ENCODE assay signal across 8 cellular contexts in the genomic region with DNA sequence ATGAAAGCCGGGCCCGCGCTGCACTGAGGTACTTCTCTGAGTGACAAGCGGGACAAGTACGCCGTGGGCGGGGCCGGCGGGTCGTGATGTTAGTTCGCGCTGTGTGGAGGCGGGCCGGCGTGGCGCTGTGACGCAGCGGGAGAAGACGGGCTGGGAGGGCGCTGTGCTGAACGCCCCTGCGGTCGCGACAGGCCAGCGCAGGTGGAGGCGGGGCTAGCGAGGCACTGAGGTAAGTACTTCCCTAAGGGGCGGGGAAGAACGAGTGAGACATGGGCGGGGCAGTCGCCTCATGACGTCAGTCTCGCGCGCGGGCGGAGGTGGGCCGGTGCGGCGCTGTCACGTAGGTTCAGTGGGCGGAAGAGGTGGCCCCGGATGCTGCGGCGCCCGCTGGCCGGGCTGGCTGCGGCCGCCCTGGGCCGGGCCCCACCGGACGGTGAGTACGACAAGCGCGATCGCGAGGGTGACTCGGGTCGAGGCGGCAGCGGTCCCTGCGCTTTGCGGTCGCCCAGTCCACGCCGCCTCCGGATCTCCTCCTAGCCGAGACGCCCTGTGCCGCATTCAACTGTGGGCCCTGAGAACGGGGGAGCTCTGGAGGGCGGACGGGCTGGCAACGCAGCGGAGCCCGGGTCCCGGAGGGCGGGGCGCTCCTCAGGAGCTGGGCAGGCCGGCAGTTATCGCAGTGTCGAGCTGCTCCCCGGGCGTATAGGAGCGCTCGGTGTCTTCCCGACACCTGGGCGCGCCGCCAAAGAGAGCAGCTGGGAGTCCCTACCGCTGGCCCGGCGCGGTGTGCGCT. TPM values are rescaled to one million over a fixed set of nuclear protein-coding genes. Genes with fewer than 3 reads are reported as not detected.
A peak's percentile ranks its signal among the peaks of the same experiment; 100 is the strongest.
DNase-seq lines count a peak whose midpoint lies in the region; ATAC-seq and TF ChIP-seq lines count a peak whose summit lies in the region.

A gene with protein sequence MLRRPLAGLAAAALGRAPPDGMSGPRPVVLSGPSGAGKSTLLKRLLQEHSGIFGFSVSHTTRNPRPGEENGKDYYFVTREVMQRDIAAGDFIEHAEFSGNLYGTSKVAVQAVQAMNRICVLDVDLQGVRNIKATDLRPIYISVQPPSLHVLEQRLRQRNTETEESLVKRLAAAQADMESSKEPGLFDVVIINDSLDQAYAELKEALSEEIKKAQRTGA (plus strand): TSS at position 349 of the 793 bp plus-strand sequence. CDS start 24 bp downstream, at position 373.

- H3K9me3 ChIP-seq in KOPT-K1 (ENCODE audit: insufficient read depth, low read length, poor library complexity, severe bottlenecking): no peaks in the 10 kb centered on the region
- H3K9me3 ChIP-seq in Peyer's patch: no peaks in the 10 kb centered on the region
- H3K9me3 ChIP-seq in muscle layer of colon (ENCODE audit: low read length): no peaks in the 10 kb centered on the region

- TF ChIP-seq CTCF in Peyer's patch (IDR thresholded peaks at IDR 0.05): peak in 5 of 6 experiments; percentile 23 to 54 (median 49)

- TF ChIP-seq POLR2A in Peyer's patch (IDR thresholded peaks at IDR 0.05): peak; percentile 98 to 99

- peak within 1 kb of the TSS; percentile 84 for H3K9ac ChIP-seq in muscle layer of colon (ENCODE audit: low read length)

- DNase-seq in DMS79 treated with DMSO at 0.1 percent for 48 hours (lab: John Stamatoyannopoulos, UW) (peak; percentile 98), Peyer's patch (peak; percentile 100)
- peak; percentile 99 to 100 for DNase-seq in activated T-cell treated with anti-CD3 and anti-CD28 coated beads, Interleukin-2, amount 50 U/mL, for 48 hours
- peak; percentile 98 for DNase-seq in stimulated activated CD8-positive, alpha-beta memory T cell treated with anti-CD3 and anti-CD28 coated beads, Interleukin-7, amount 100 ng/mL, for 24 hours (ENCODE audit: low read depth)

- H3K4me1 ChIP-seq in Peyer's patch (peaks cover 3 to 39% (median 24%) of the 10 kb centered on the region in 4 donors), muscle layer of colon (ENCODE audit: insufficient read depth, low read length) (peaks cover 28% of the 10 kb centered on the region)

- H3K27me3 ChIP-seq in Peyer's patch: no peaks in the 10 kb centered on the region
- H3K27me3 ChIP-seq in muscle layer of colon (ENCODE audit: control insufficient read depth in 1 of 2, insufficient read depth in 2 of 2, low read length in 2 of 2): no peaks in the 10 kb centered on the region

- ATAC-seq in GM21786 (IDR thresholded peaks at IDR 0.05; ENCODE audit: unreplicated experiment) (peak; percentile 92), esophagus mucosa (peak; percentile 90)

- H3K4me3 ChIP-seq in Peyer's patch (peak within 1 kb of the TSS; percentile 81 to 98 (median 93)), muscle layer of colon (ENCODE audit: low read depth in 1 of 2, low read length in 2 of 2) (peak within 1 kb of the TSS; percentile 61 to 73)

- H3K27ac ChIP-seq in KOPT-K1 (ENCODE audit: low read depth, low read length, poor library complexity, severe bottlenecking) (peak within 1 kb of the TSS; percentile 83), Peyer's patch (peak within 1 kb of the TSS; percentile 98 to 100 (median 100)), muscle layer of colon (ENCODE audit: low read depth, low read length) (peak within 1 kb of the TSS; percentile 84)

- H3K36me3 ChIP-seq in KOPT-K1 (ENCODE audit: insufficient read depth, low read length) (peaks cover 13% of the 10 kb centered on the region), Peyer's patch (peaks cover 0 to 1% (median 0%) of the 10 kb centered on the region in 3 donors), muscle layer of colon (ENCODE audit: insufficient read depth, low read length) (peaks cover 5% of the 10 kb centered on the region)

RNA-seq across cellular contexts. Expression of the gene that starts here (rescaled TPM):
- total RNA-seq in Peyer's patch: 100 to 1,000 TPM; 206 to 232 (median 224) TPM
- 241 TPM for total RNA-seq in esophagus mucosa

Comparison
In these comparisons a context has a peak if more than half of its experiments do, and no peak if none do; other contexts are left out.
1. Peak in every context shown above with its lines: DNase-seq, ATAC-seq, H3K4me3 ChIP-seq and H3K27ac ChIP-seq.